Comparison of ENCODE assay signal across 1 cellular context in genomic region chr7:123748171-123748733, GRCh38.
TF ChIP-seq lines count a peak whose summit lies in the region.

No MANE protein-coding gene starts in this region.

TF ChIP-seq in K562, 482 proteins besides CTCF, POLR2A, EP300 and RAD21 (continued from another document and continues in another):
- TF ChIP-seq ZNF592 (IDR thresholded peaks at IDR 0.05) (0 out of 2 replicates have a peak, but pooled peaks have one; percentile 14), ZNF584 (CRISPR knock-in tag; IDR thresholded peaks at IDR 0.05; ENCODE audit: low read depth) (peak; percentile 72), NR1H2 (CRISPR knock-in tag; IDR thresholded peaks at IDR 0.05) (peak; percentile 19; the same call in 1 of the 2 replicates), CHD1 (IDR thresholded peaks at IDR 0.05; ENCODE audit: low read length) (peak; percentile 99), ZNF764 (CRISPR knock-in tag; IDR thresholded peaks at IDR 0.05; ENCODE audit: low read depth) (0 out of 2 replicates have a peak, but pooled peaks have one; percentile 31), RBM22 (IDR thresholded peaks at IDR 0.05; ENCODE audit: low read depth, low read length, poor library complexity, severe bottlenecking) (peak; percentile 58), JUN (IDR thresholded peaks at IDR 0.05; ENCODE audit: borderline replicate concordance, low read depth, low read length) (no peak), JUN (CRISPR knock-in tag; IDR thresholded peaks at IDR 0.05; ENCODE audit: borderline replicate concordance) (no peak), ZFX (CRISPR knock-in tag; IDR thresholded peaks at IDR 0.05) (peak; percentile 49; the same call in 1 of the 2 replicates), YY1 (IDR thresholded peaks at IDR 0.05; ENCODE audit: borderline replicate concordance in 1 of 3, control insufficient read depth in 1 of 3, extremely low read depth in 1 of 3, insufficient read depth in 3 of 3, insufficient read length in 1 of 3, insufficient replicate concordance in 2 of 3, low read depth in 1 of 3, low read length in 2 of 3) (peak in 1 of 3 experiments; percentile 10), SLC30A9 (CRISPR knock-in tag; IDR thresholded peaks at IDR 0.05) (no peak; the same call in 1 of the 2 replicates), ZNF263 (CRISPR knock-in tag; IDR thresholded peaks at IDR 0.05; ENCODE audit: borderline replicate concordance) (0 out of 2 replicates have a peak, but pooled peaks have one; percentile 5), HMGXB4 (CRISPR knock-in tag; IDR thresholded peaks at IDR 0.05) (0 out of 2 replicates have a peak, but pooled peaks have one; percentile 37), ZFP36 (IDR thresholded peaks at IDR 0.05; ENCODE audit: low read depth, low read length, partially characterized antibody) (peak; percentile 71), SAFB (IDR thresholded peaks at IDR 0.05; ENCODE audit: borderline replicate concordance, low read depth, low read length) (peak; percentile 58; the same call in 1 of the 2 replicates), NR3C1 (CRISPR knock-in tag; IDR thresholded peaks at IDR 0.05) (0 out of 2 replicates have a peak, but pooled peaks have one; percentile 50), ZNF408 (CRISPR knock-in tag; IDR thresholded peaks at IDR 0.05; ENCODE audit: low read depth) (no peak), HCFC1 (IDR thresholded peaks at IDR 0.05; ENCODE audit: low read depth, low read length) (no peak), PHF21A (IDR thresholded peaks at IDR 0.05; ENCODE audit: borderline replicate concordance, low read depth) (0 out of 2 replicates have a peak, but pooled peaks have one; percentile 47), POLR3G (IDR thresholded peaks at IDR 0.05; ENCODE audit: extremely low read depth, insufficient read length, insufficient replicate concordance) (no peak), ZBTB40 (IDR thresholded peaks at IDR 0.05) (peak; percentile 51), ZBTB40 (CRISPR knock-in tag; IDR thresholded peaks at IDR 0.05) (peak; percentile 69), GATAD2B (IDR thresholded peaks at IDR 0.05; ENCODE audit: borderline replicate concordance) (peak; percentile 61; the same call in 1 of the 2 replicates), RB1 (IDR thresholded peaks at IDR 0.05; ENCODE audit: low read depth) (0 out of 2 replicates have a peak, but pooled peaks have one; percentile 6), ZNF232 (CRISPR knock-in tag; IDR thresholded peaks at IDR 0.05) (0 out of 2 replicates have a peak, but pooled peaks have one; percentile 2), TGIF2 (CRISPR knock-in tag; IDR thresholded peaks at IDR 0.05) (0 out of 2 replicates have a peak, but pooled peaks have one; percentile 10), KHSRP (IDR thresholded peaks at IDR 0.05) (0 out of 2 replicates have a peak, but pooled peaks have one; percentile 22), KLF1 (tag; IDR thresholded peaks at IDR 0.05) (no peak; the same call in 1 of the 2 replicates), ZBTB43 (CRISPR knock-in tag; IDR thresholded peaks at IDR 0.05) (0 out of 2 replicates have a peak, but pooled peaks have one; percentile 13), TBL1XR1 (IDR thresholded peaks at IDR 0.05; ENCODE audit: low read length in 2 of 2) (0 out of 4 replicates have a peak, but pooled peaks of 1 of the 2 experiments have one; percentile 4), KAT8 (IDR thresholded peaks at IDR 0.05; ENCODE audit: low read depth) (no peak), HDAC8 (tag; IDR thresholded peaks at IDR 0.05) (0 out of 2 replicates have a peak, but pooled peaks have one; percentile 13), NR4A1 (CRISPR knock-in tag; IDR thresholded peaks at IDR 0.05) (no peak), NR4A1 (tag; IDR thresholded peaks at IDR 0.05) (no peak), ZNF561 (CRISPR knock-in tag; conservative IDR thresholded peaks at IDR 0.05) (no peak), ZNF77 (CRISPR knock-in tag; IDR thresholded peaks at IDR 0.05) (no peak), UBTF (IDR thresholded peaks at IDR 0.05; ENCODE audit: borderline replicate concordance in 1 of 2, low read depth in 2 of 2, low read length in 2 of 2) (peak; percentile 49 to 82; a peak in 2 of 4 replicates), ZNF395 (CRISPR knock-in tag; IDR thresholded peaks at IDR 0.05) (0 out of 2 replicates have a peak, but pooled peaks have one; percentile 21)
